ENCODE assay signal across 8 cellular contexts in genomic region chr17:30905742-30906100, GRCh38. TPM values are rescaled to one million over a fixed set of nuclear protein-coding genes. Genes with fewer than 3 reads are reported as not detected.
DNase-seq lines count a peak whose midpoint lies in the region; ATAC-seq and TF ChIP-seq lines count a peak whose summit lies in the region.

No MANE protein-coding gene starts in this region.

- H3K36me3 Mint-ChIP-seq in activated T-helper 2 cell treated with anti-CD3 and anti-CD28 coated beads, Interferon-gamma antibody, Interleukin-2, Interleukin-4, amounts not matched to agents 10 μg/mL and 5 μg/mL and 100 μg/mL, durations not matched to agents 14 hours and 24 hours and 36 hours (ENCODE audit: low read depth) = peaks cover 32% of the 10 kb centered on the region

- H3K27me3 ChIP-seq in right atrium auricular region = no peaks in the 10 kb centered on the region

- peak overlapping the region; percentile 88 for H3K27ac Mint-ChIP-seq in activated T-helper 2 cell treated with anti-CD3 and anti-CD28 coated beads, Interferon-gamma antibody, Interleukin-2, Interleukin-4, amounts not matched to agents 10 μg/mL and 5 μg/mL and 100 μg/mL, durations not matched to agents 14 hours and 24 hours and 36 hours

- peaks cover 0 to 21% of the 10 kb centered on the region in 2 donors for H3K4me1 ChIP-seq in right atrium auricular region

- peaks cover 31% of the 10 kb centered on the region for H3K4me1 Mint-ChIP-seq in activated T-helper 2 cell treated with anti-CD3 and anti-CD28 coated beads, Interferon-gamma antibody, Interleukin-2, Interleukin-4, amounts not matched to agents 10 μg/mL and 5 μg/mL and 100 μg/mL, durations not matched to agents 14 hours and 24 hours and 36 hours (ENCODE audit: low read depth)

- no peaks in the 10 kb centered on the region for H3K27me3 Mint-ChIP-seq in activated T-helper 2 cell treated with anti-CD3 and anti-CD28 coated beads, Interferon-gamma antibody, Interleukin-2, Interleukin-4, amounts not matched to agents 10 μg/mL and 5 μg/mL and 100 μg/mL, durations not matched to agents 14 hours and 24 hours and 36 hours (ENCODE audit: low read depth)

- peak; percentile 29 for DNase-seq in activated naive CD4-positive, alpha-beta T cell treated with Interleukin-2 at 50 U/mL for 16 hours
- no peak for DNase-seq in activated naive CD4-positive, alpha-beta T cell (lab: John Stamatoyannopoulos, UW)
- peak; percentile 14 for DNase-seq in activated T-helper 2 cell treated with anti-CD3 and anti-CD28 coated beads, Interferon-gamma antibody, Interleukin-2, Interleukin-4, amounts not matched to agents 10 μg/mL and 5 μg/mL and 100 μg/mL, durations not matched to agents 14 hours and 24 hours and 36 hours (ENCODE audit: low spot score)
- DNase-seq in right atrium auricular region (ENCODE audit: low spot score) (no peak), sciatic nerve (ENCODE audit: low spot score) (peak; percentile 32), germinal center (ENCODE audit: low spot score) (no peak), OCI-M2 (lab: John Stamatoyannopoulos, UW; ENCODE audit: unreplicated experiment) (no peak)

- peak; percentile 32 for ATAC-seq in HG03280 (IDR thresholded peaks at IDR 0.05; ENCODE audit: unreplicated experiment)
- ATAC-seq in sciatic nerve = peak; percentile 12

- H3K9me3 ChIP-seq in right atrium auricular region = no peaks in the 10 kb centered on the region

- no peak for TF ChIP-seq CTCF in right atrium auricular region (IDR thresholded peaks at IDR 0.05)

- H3K4me3 Mint-ChIP-seq in activated T-helper 2 cell treated with anti-CD3 and anti-CD28 coated beads, Interferon-gamma antibody, Interleukin-2, Interleukin-4, amounts not matched to agents 10 μg/mL and 5 μg/mL and 100 μg/mL, durations not matched to agents 14 hours and 24 hours and 36 hours (ENCODE audit: low read depth) = peak overlapping the region; percentile 97

- intact Hi-C loops in activated T-helper 2 cell treated with anti-CD3 and anti-CD28 coated beads, Interferon-gamma antibody, Interleukin-2, Interleukin-4, amounts not matched to agents 10 μg/mL and 5 μg/mL and 100 μg/mL, durations not matched to agents 14 hours and 24 hours and 36 hours (cut with micrococcal nuclease) = loop anchor here (5.0 kb wide), 2 partner anchors 67 to 102 kb away; partner anchors contain the start of gene RNF135
- intact Hi-C loops in sciatic nerve (cut with DNase I) = no loop called here

- peak overlapping the region; percentile 59 to 70 for H3K4me3 ChIP-seq in right atrium auricular region

- H3K36me3 ChIP-seq in right atrium auricular region = peaks cover 4% of the 10 kb centered on the region

- peak overlapping the region; percentile 87 to 88 for H3K27ac ChIP-seq in right atrium auricular region

- no peaks in the 10 kb centered on the region for H3K9me3 Mint-ChIP-seq in activated T-helper 2 cell treated with anti-CD3 and anti-CD28 coated beads, Interferon-gamma antibody, Interleukin-2, Interleukin-4, amounts not matched to agents 10 μg/mL and 5 μg/mL and 100 μg/mL, durations not matched to agents 14 hours and 24 hours and 36 hours

RNA-seq across cellular contexts. Expression of gene TEFM, which starts 0.3 kb away (rescaled TPM):
- total RNA-seq in activated T-helper 2 cell treated with anti-CD3 and anti-CD28 coated beads, Interferon-gamma antibody, Interleukin-2, Interleukin-4, amounts not matched to agents 10 μg/mL and 5 μg/mL and 100 μg/mL, durations not matched to agents 14 hours and 24 hours and 36 hours = 16.6 and 21.2 TPM in 2 replicates
- total RNA-seq in right atrium auricular region (10 to 100 TPM in 1 of 2 donors, 1 to 10 TPM in 1; 6.6 to 11.0 TPM), sciatic nerve (16.4 TPM)

RNA-seq across cellular contexts. Expression of gene ADAP2, which starts 16.0 kb away (rescaled TPM):
- total RNA-seq in activated T-helper 2 cell treated with anti-CD3 and anti-CD28 coated beads, Interferon-gamma antibody, Interleukin-2, Interleukin-4, amounts not matched to agents 10 μg/mL and 5 μg/mL and 100 μg/mL, durations not matched to agents 14 hours and 24 hours and 36 hours = 0.80 and 2.0 TPM in 2 replicates
- total RNA-seq in right atrium auricular region (10 to 100 TPM in 1 of 2 donors, 1 to 10 TPM in 1; 4.3 to 11.1 TPM), sciatic nerve (26.9 TPM)

Comparison
In these comparisons a context has a peak if more than half of its experiments do, and no peak if none do; other contexts are left out.
1. DNase-seq: peak in activated naive CD4-positive, alpha-beta T cell treated with Interleukin-2 at 50 U/mL for 16 hours (single experiment), activated T-helper 2 cell treated with anti-CD3 and anti-CD28 coated beads, Interferon-gamma antibody, Interleukin-2, Interleukin-4, amounts not matched to agents 10 μg/mL and 5 μg/mL and 100 μg/mL, durations not matched to agents 14 hours and 24 hours and 36 hours (single experiment) and sciatic nerve (single experiment); none in activated naive CD4-positive, alpha-beta T cell (0 of 4), right atrium auricular region (single experiment), germinal center (single experiment) and OCI-M2 (single experiment).